In the genomic region with DNA sequence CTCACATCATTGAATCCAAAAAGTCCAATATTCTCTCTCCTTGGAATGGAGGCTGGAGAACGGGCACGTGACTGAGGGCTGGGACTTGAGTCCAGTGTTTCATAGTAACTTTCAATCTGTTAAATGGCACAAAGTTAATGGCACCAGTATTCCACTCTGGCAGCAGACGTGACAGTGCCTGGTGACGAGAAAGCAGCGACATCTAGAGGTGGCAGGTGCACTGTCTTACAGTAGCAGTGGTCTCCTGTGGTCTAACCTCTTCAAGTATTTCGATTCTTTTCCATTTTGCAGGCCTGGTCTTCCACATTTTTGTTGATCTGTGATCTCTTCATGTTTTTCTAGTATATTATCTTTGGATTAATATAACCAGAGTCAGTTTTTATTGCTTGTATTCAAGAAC, we compare ENCODE assay signal across 9 cellular contexts.
DNase-seq lines count a peak whose midpoint lies in the region; ATAC-seq and TF ChIP-seq lines count a peak whose summit lies in the region.
"Had no signal": no experiment of that assay in that cellular context is flagged by ENCODE, and none has a peak within 500 bp of the region (broad histone marks: within the 10 kb centered on the region; RNA-seq: fewer than 3 reads in every experiment).

No MANE protein-coding gene starts in this region.

- H3K4me3 Mint-ChIP-seq in WTC11 (no peak overlapping the region), type B pancreatic cell (no peak overlapping the region)
- H3K4me3 Mint-ChIP-seq: brain had no signal

- peaks cover 4% of the 10 kb centered on the region for H3K9me3 Mint-ChIP-seq in WTC11
- H3K9me3 Mint-ChIP-seq in type B pancreatic cell = no peaks in the 10 kb centered on the region

- H3K4me3 ChIP-seq in AG04450 (ENCODE audit: low read depth, low read length) = no peak overlapping the region

- ATAC-seq in GM18870 (IDR thresholded peaks at IDR 0.05; ENCODE audit: unreplicated experiment) (peak; percentile 80), HG03521 (IDR thresholded peaks at IDR 0.05; ENCODE audit: unreplicated experiment) (peak; percentile 80), WTC11 (peak; percentile 95), esophagus mucosa (no peak), GM18502 (IDR thresholded peaks at IDR 0.05; ENCODE audit: poor library complexity, unreplicated experiment) (no peak)

- H3K36me3 Mint-ChIP-seq in WTC11 (no peaks in the 10 kb centered on the region), type B pancreatic cell (no peaks in the 10 kb centered on the region)
- H3K36me3 Mint-ChIP-seq: brain had no signal

- H3K27ac Mint-ChIP-seq in WTC11 = no peak overlapping the region
- H3K27ac Mint-ChIP-seq in type B pancreatic cell = no peak overlapping the region
- H3K27ac Mint-ChIP-seq: brain had no signal

- H3K9me3 ChIP-seq in AG04450 (ENCODE audit: control insufficient read depth, insufficient read depth, low read length) = peaks cover 2% of the 10 kb centered on the region; the same call in 1 of the 2 replicates

- H3K27me3 Mint-ChIP-seq in WTC11 (ENCODE audit: low read depth) (peaks cover 10% of the 10 kb centered on the region), type B pancreatic cell (no peaks in the 10 kb centered on the region)

- no peak overlapping the region for H3K27ac ChIP-seq in AG04450 (ENCODE audit: low read depth, low read length)

- TF ChIP-seq CTCF in AG04450 (IDR thresholded peaks at IDR 0.05; ENCODE audit: low read depth, low read length) (peak; percentile 20), WTC11 (IDR thresholded peaks at IDR 0.05) (peak; percentile 48; the same call in 1 of the 2 replicates), type B pancreatic cell (conservative IDR thresholded peaks at IDR 0.05) (peak; percentile 62)

- DNase-seq in AG04450 (ENCODE audit: low read depth, low spot score) (no peak), WTC11 (ENCODE audit: low spot score) (peak; percentile 66), type B pancreatic cell (ENCODE audit: extremely low spot score, unreplicated experiment) (no peak), NCI-H187 (lab: John Stamatoyannopoulos, UW) (no peak)

- POLR2A ChIA-PET in AG04450 (lab: Yijun Ruan, JAX) (no interaction called here), WTC11 (lab: Charles Lee) (no interaction called here)

- H3K27me3 ChIP-seq in AG04450 (ENCODE audit: control insufficient read depth, insufficient read depth, low read length) = no peaks in the 10 kb centered on the region

- H3K4me1 Mint-ChIP-seq in WTC11 (peaks cover 13% of the 10 kb centered on the region), type B pancreatic cell (ENCODE audit: unreplicated experiment) (no peaks in the 10 kb centered on the region)

- CTCF ChIA-PET in AG04450 (lab: Charles Lee) (no interaction called here), WTC11 (lab: Charles Lee) (no interaction called here)

TF ChIP-seq in WTC11, 78 proteins besides CTCF, POLR2A, EP300 and RAD21:
- TF ChIP-seq, protein P1, sequence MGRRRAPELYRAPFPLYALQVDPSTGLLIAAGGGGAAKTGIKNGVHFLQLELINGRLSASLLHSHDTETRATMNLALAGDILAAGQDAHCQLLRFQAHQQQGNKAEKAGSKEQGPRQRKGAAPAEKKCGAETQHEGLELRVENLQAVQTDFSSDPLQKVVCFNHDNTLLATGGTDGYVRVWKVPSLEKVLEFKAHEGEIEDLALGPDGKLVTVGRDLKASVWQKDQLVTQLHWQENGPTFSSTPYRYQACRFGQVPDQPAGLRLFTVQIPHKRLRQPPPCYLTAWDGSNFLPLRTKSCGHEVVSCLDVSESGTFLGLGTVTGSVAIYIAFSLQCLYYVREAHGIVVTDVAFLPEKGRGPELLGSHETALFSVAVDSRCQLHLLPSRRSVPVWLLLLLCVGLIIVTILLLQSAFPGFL (CRISPR knock-in tag; IDR thresholded peaks at IDR 0.05; ENCODE audit: borderline replicate concordance) = no peak
- no peak for TF ChIP-seq FOXP1 (CRISPR knock-in tag; IDR thresholded peaks at IDR 0.05; ENCODE audit: borderline replicate concordance)
- no peak for TF ChIP-seq SOX15 (CRISPR knock-in tag; IDR thresholded peaks at IDR 0.05)
- TF ChIP-seq ZNF671 (CRISPR knock-in tag; IDR thresholded peaks at IDR 0.05) = no peak
- TF ChIP-seq, protein P2, sequence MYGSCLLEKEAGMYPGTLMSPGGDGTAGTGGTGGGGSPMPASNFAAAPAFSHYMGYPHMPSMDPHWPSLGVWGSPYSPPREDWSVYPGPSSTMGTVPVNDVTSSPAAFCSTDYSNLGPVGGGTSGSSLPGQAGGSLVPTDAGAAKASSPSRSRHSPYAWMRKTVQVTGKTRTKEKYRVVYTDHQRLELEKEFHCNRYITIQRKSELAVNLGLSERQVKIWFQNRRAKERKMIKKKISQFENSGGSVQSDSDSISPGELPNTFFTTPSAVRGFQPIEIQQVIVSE (CRISPR knock-in tag; IDR thresholded peaks at IDR 0.05; ENCODE audit: borderline replicate concordance) = no peak
- no peak for TF ChIP-seq RELA (CRISPR knock-in tag; IDR thresholded peaks at IDR 0.05; ENCODE audit: borderline replicate concordance)
- no peak for TF ChIP-seq GRHL2 (CRISPR knock-in tag; IDR thresholded peaks at IDR 0.05; ENCODE audit: insufficient replicate concordance, severe bottlenecking)
- no peak for TF ChIP-seq ZNF121 (CRISPR knock-in tag; IDR thresholded peaks at IDR 0.05)
- no peak for TF ChIP-seq NFYB (CRISPR knock-in tag; conservative IDR thresholded peaks at IDR 0.05; ENCODE audit: low read depth)

Comparison
In these comparisons a context has a peak if more than half of its experiments do, and no peak if none do; other contexts are left out.
1. ATAC-seq: peak in GM18870 (single experiment), HG03521 (single experiment) and WTC11 (single experiment); none in esophagus mucosa (single experiment) and GM18502 (single experiment).
2. Peak in every context shown above with its lines, with median percentiles within 50 percentile points of each other: CTCF ChIP-seq.